In the genomic region with DNA sequence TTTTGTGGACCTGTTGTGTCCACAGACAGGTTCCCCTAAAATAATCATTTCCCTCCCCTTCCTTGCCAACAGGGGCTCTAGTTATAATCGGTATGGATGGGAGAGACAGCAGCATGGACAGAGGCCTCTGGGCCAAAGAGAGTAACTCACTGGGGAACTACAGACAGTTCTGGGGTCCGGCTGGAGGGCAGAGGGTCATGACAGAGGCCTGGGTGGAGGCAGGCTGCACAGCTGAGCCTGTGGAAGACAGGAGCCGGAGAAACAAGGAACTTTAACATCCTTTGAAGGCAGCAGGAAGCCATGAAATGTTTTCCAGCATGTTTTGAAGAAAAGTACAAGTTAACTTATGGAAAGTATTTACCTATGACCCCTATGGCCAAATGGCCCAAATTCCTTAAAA, we compare ENCODE assay signal across 22 cellular contexts.
"Had no signal": no experiment of that assay in that cellular context is flagged by ENCODE, and none has a peak within 500 bp of the region (broad histone marks: within the 10 kb centered on the region; RNA-seq: fewer than 3 reads in every experiment).

No MANE protein-coding gene starts in this region.

- H3K4me3 ChIP-seq: dorsolateral prefrontal cortex, heart left ventricle, lung, psoas muscle, sigmoid colon, skin epidermis, suprapubic skin, thyroid gland, upper lobe of right lung, vagina had no signal

- H3K27ac ChIP-seq: dorsolateral prefrontal cortex, heart left ventricle, parathyroid adenoma, psoas muscle, sigmoid colon, skin epidermis, suprapubic skin, thyroid gland, upper lobe of right lung, vagina had no signal

- DNase-seq: cortex of kidney; effector CD8-positive, alpha-beta T cell; heart left ventricle; hippocampal formation; left colon; left ventricle myocardium superior; mesenchymal stem cell; midbrain; psoas muscle; retina; sigmoid colon; stimulated activated CD4-positive, alpha-beta T cell treated with anti-CD3 and anti-CD28 coated beads, Interleukin-12 subunit alpha, Interleukin-12 subunit beta, amount 100 ng/mL, for 4 hours; stimulated activated naive CD8-positive, alpha-beta T cell treated with anti-CD3 and anti-CD28 coated beads, Interleukin-15, Interleukin-2, amounts not matched to agents 100 U/mL and 50 U/mL, for 24 hours; thyroid gland; upper lobe of right lung had no signal

- H3K79me2 ChIP-seq: parathyroid adenoma had no signal

- H3K9me3 Mint-ChIP-seq: natural killer cell treated with Interleukin-12 subunit alpha and Interleukin-12 subunit beta and Interleukin-15 and Interleukin-18, amount 100 ng/mL, for 72 hours had no signal

- H3K9ac ChIP-seq: parathyroid adenoma had no signal

- H3K36me3 ChIP-seq: heart left ventricle, sigmoid colon, suprapubic skin, thyroid gland, upper lobe of right lung, vagina had no signal

- H3K27me3 ChIP-seq: dorsolateral prefrontal cortex, heart left ventricle, sigmoid colon, suprapubic skin, thyroid gland, upper lobe of right lung, vagina had no signal

- H2AFZ ChIP-seq: parathyroid adenoma had no signal

- H3K4me3 Mint-ChIP-seq: natural killer cell treated with Interleukin-12 subunit alpha and Interleukin-12 subunit beta and Interleukin-15 and Interleukin-18, amount 100 ng/mL, for 72 hours had no signal

- H3K36me3 Mint-ChIP-seq: natural killer cell treated with Interleukin-12 subunit alpha and Interleukin-12 subunit beta and Interleukin-15 and Interleukin-18, amount 100 ng/mL, for 72 hours had no signal

- H3K4me1 ChIP-seq: parathyroid adenoma, psoas muscle, thyroid gland, vagina had no signal

- H3K27me3 Mint-ChIP-seq: natural killer cell treated with Interleukin-12 subunit alpha and Interleukin-12 subunit beta and Interleukin-15 and Interleukin-18, amount 100 ng/mL, for 72 hours had no signal

- H3K9me3 ChIP-seq: heart left ventricle, psoas muscle, sigmoid colon, suprapubic skin, thyroid gland, upper lobe of right lung, vagina had no signal
